In the genomic region with DNA sequence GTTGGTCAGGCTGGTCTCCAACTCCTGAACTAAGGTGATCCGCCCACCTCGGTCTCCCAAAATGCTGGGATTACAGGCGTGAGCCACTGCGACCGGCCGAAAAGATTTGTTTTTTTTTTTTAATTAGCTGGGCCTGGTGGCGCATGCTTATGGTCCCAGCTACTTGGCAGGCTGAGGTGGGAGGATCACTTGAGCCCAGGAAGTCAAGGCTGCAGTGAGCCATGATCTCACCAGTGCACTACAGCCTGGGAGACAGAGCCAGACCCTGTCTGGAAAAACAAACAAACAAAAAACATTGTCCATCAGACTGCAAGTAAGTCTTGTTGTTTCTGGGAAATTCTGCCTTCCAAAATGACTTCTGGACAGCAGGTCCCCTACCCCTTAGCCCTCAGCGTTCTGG, we compare ENCODE assay signal across 5 cellular contexts.
"Had no signal": no experiment of that assay in that cellular context is flagged by ENCODE, and none has a peak within 500 bp of the region (broad histone marks: within the 10 kb centered on the region; RNA-seq: fewer than 3 reads in every experiment).

No MANE protein-coding gene starts in this region.

- DNase-seq: H9, HCEC 1CT, IMR-90 had no signal

- ATAC-seq: GM23338, K562 had no signal

- H3K4me3 Mint-ChIP-seq: GM23338, H9 had no signal

- H2AFZ ChIP-seq: GM23338 had no signal

- H3K9me3 Mint-ChIP-seq: GM23338, H9 had no signal

- H3K4me3 ChIP-seq: GM23338, K562 had no signal

- H3K4me2 ChIP-seq: GM23338 had no signal

- H3K27ac Mint-ChIP-seq: GM23338, H9 had no signal
